Comparison of ENCODE assay signal across 9 cellular contexts in the genomic region with DNA sequence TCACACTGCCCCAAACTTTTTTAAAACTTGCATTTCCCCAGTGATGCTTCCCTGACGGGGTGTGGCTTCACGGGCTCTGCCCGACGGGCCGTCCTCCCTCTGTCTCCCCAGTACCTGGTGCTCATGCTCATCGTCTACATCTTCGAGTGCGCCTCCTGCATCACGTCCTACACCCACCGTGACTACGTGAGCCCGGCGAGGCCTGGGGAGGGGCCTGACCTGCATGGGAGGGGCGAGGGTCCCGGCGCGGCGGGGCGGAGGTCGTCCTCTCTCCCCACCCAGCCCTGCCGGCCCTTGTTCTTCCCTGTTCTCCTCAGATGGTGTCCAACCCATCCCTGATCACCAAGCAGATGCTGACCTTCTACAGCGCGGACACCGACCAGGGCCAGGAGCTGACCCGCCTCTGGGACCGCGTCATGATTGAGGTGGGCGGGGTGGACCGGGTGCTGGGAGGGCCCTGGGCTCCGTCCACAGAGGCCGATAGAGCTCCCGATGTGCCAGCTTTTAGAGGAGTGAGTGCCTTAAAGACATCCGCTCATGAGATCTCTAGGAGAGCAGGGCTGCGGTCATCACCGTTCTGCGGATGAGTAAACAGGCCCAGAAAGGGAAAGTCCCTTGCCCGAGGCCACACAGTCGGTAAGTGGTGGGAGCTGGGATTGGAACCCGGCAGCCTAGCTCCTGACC. TPM values are rescaled to one million over a fixed set of nuclear protein-coding genes. Genes with fewer than 3 reads are reported as not detected.
DNase-seq lines count a peak whose midpoint lies in the region; ATAC-seq and TF ChIP-seq lines count a peak whose summit lies in the region.
"Had no signal": no experiment of that assay in that cellular context is flagged by ENCODE, and none has a peak within 500 bp of the region (broad histone marks: within the 10 kb centered on the region; RNA-seq: fewer than 3 reads in every experiment).

No MANE protein-coding gene starts in this region.

- TF ChIP-seq POLR2A in stomach (IDR thresholded peaks at IDR 0.05), result no peak

- DNase-seq in AG08395 (ENCODE audit: low spot score), result peak; percentile 89
- DNase-seq in activated CD4-positive, alpha-beta T cell treated with anti-CD3 and anti-CD28 coated beads for 1 hour, result peak; percentile 16
- DNase-seq in dermis blood vessel endothelial cell, result peak; percentile 44
- peak; percentile 43 for DNase-seq in stomach
- no peak for DNase-seq in effector CD8-positive, alpha-beta T cell (lab: John Stamatoyannopoulos, UW)

- H3K36me3 ChIP-seq in mesodermal cell (ENCODE audit: control insufficient read depth, insufficient read depth, low read length), result no peaks in the 10 kb centered on the region
- H3K36me3 ChIP-seq in stomach, result no peaks in the 10 kb centered on the region

- intact Hi-C loops in stomach (cut with DNase I; ENCODE audit: low total_unique reads), result no loop called here

- ATAC-seq in HG02610 (IDR thresholded peaks at IDR 0.05; ENCODE audit: unreplicated experiment) (peak; percentile 44), HG03439 (IDR thresholded peaks at IDR 0.05; ENCODE audit: unreplicated experiment) (no peak)

- H3K27ac ChIP-seq in mesodermal cell (ENCODE audit: low read depth, low read length, severe bottlenecking), result no peak overlapping the region
- no peak overlapping the region for H3K27ac ChIP-seq in stomach
- H3K27ac ChIP-seq: skin epidermis had no signal

- H3K9me3 ChIP-seq in mesodermal cell (ENCODE audit: control insufficient read depth, low read length) (no peaks in the 10 kb centered on the region), stomach (no peaks in the 10 kb centered on the region)

- H3K4me1 ChIP-seq in mesodermal cell (ENCODE audit: control insufficient read depth, insufficient read depth, low read length, poor library complexity, severe bottlenecking) (no peaks in the 10 kb centered on the region), stomach (peaks cover 0 to 7% (median 6%) of the 10 kb centered on the region in 4 donors)

- 4 to 6% methylated on average over 27 to 32 of the region's 39 CpGs for WGBS in mesodermal cell (ENCODE audit: insufficient coverage in 2 of 2), 2 experiments
- 3 to 10% (median 5%) methylated on average over 24 to 39 of the region's 39 CpGs for whole genome bisulfite sequencing in stomach, 5 donors

- peak overlapping the region; percentile 32 for H3K4me3 ChIP-seq in mesodermal cell (ENCODE audit: extremely low read depth, insufficient read depth, low read length, poor library complexity, severe bottlenecking)
- peak overlapping the region; percentile 13 to 39 (median 30) for H3K4me3 ChIP-seq in stomach

- no peak for TF ChIP-seq EP300 in stomach (IDR thresholded peaks at IDR 0.05)

- TF ChIP-seq CTCF in stomach (IDR thresholded peaks at IDR 0.05), result no peak

- peaks cover 0 to 71% (median 18%) of the 10 kb centered on the region in 3 donors for H3K27me3 ChIP-seq in stomach

RNA-seq across cellular contexts. Expression of a gene that starts 6.9 kb away (rescaled TPM):
- total RNA-seq in dermis blood vessel endothelial cell, result 0.09 TPM in 1 of 2 replicates, not detected in the other
- polyA plus RNA-seq in mesodermal cell (2013, experiment 1 of 2), result 0.22 TPM
- not detected for polyA plus RNA-seq in mesodermal cell (2013, experiment 2 of 2)
- total RNA-seq in stomach, result not detected
- polyA plus RNA-seq in stomach, result under 1 TPM in 1 of 3 donors, not detected in 2; 0.08 TPM

RNA-seq across cellular contexts. Expression of a gene that starts 25.1 kb away (rescaled TPM):
- total RNA-seq in dermis blood vessel endothelial cell (236 and 493 TPM in 2 replicates), stomach (100 to 1,000 TPM; 198 to 680 (median 373) TPM)
- polyA plus RNA-seq in mesodermal cell (2013, experiment 1 of 2), result 589 TPM
- polyA plus RNA-seq in mesodermal cell (2013, experiment 2 of 2), result 508 TPM
- polyA plus RNA-seq in stomach, result 1,000 to 10,000 TPM; 1,105 to 1,293 (median 1,217) TPM

RNA-seq across cellular contexts. Expression of a gene that starts 31.1 kb away (rescaled TPM):
- total RNA-seq in dermis blood vessel endothelial cell, result not detected in 2 replicates
- not detected for polyA plus RNA-seq in mesodermal cell (2013, experiment 1 of 2)
- polyA plus RNA-seq in mesodermal cell (2013, experiment 2 of 2), result not detected
- 1 to 10 TPM in 1 of 5 donors, not detected in 4; 8.2 TPM for total RNA-seq in stomach
- under 1 TPM in 2 of 3 donors, not detected in 1; 0.43 to 0.46 TPM for polyA plus RNA-seq in stomach

RNA-seq across cellular contexts. Expression of a gene that starts 31.7 kb away (rescaled TPM):
- total RNA-seq in dermis blood vessel endothelial cell (0.09 and 0.17 TPM in 2 replicates), stomach (10 to 100 TPM in 1 of 5 donors, under 1 TPM in 1, not detected in 3; 0.55 to 11.7 TPM)
- polyA plus RNA-seq in mesodermal cell (2013, experiment 1 of 2), result 6.1 TPM
- polyA plus RNA-seq in mesodermal cell (2013, experiment 2 of 2), result 4.3 TPM
- 1 to 10 TPM; 4.5 to 6.3 (median 6.1) TPM for polyA plus RNA-seq in stomach

RNA-seq across cellular contexts. Expression of a gene that starts 44.4 kb away (rescaled TPM):
- total RNA-seq in dermis blood vessel endothelial cell, result 45.4 and 47.6 TPM in 2 replicates
- 93.4 TPM for polyA plus RNA-seq in mesodermal cell (2013, experiment 1 of 2)
- 76.0 TPM for polyA plus RNA-seq in mesodermal cell (2013, experiment 2 of 2)
- 100 to 1,000 TPM in 1 of 5 donors, 10 to 100 TPM in 4; 26.6 to 133 (median 46.9) TPM for total RNA-seq in stomach
- 10 to 100 TPM; 56.5 to 60.8 (median 58.6) TPM for polyA plus RNA-seq in stomach
